25 cellular contexts compared by ENCODE assay signal in the genomic region with DNA sequence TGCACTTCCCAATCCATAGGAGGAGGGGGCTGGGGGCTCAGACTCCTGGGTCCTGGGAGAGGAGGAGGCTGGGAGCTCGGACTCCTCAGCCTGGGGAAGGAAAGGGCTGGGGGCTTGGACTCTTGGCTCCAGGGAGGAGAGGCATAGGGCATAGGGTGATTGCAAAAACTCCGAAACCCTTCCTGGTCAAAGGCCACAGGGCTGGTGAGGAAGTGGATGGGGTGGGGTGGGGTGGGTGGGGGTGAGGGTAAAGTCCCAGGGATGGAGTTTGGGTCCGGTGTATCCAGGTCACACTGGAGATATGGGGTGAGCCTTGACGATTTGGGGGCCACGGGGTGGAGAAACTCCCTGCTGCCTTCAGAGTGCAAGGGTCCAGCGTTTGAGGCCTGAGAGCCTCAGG. TPM values are rescaled to one million over a fixed set of nuclear protein-coding genes. Genes with fewer than 3 reads are reported as not detected.
DNase-seq lines count a peak whose midpoint lies in the region; ATAC-seq and TF ChIP-seq lines count a peak whose summit lies in the region.
"Had no signal": no experiment of that assay in that cellular context is flagged by ENCODE, and none has a peak within 500 bp of the region (broad histone marks: within the 10 kb centered on the region; RNA-seq: fewer than 3 reads in every experiment).

No MANE protein-coding gene starts in this region.

- DNase-seq in H9 (no peak), mucosa of descending colon (peak in 1 of 3 donors; percentile 52), smooth muscle cell (lab: John Stamatoyannopoulos, UW; ENCODE audit: unreplicated experiment) (no peak), NCI-H345 treated with DMSO at 0.1 percent for 48 hours (lab: John Stamatoyannopoulos, UW; ENCODE audit: unreplicated experiment) (no peak), caudate nucleus (lab: John Stamatoyannopoulos, UW) (no peak)
- no peak for DNase-seq in stimulated activated CD4-positive, alpha-beta T cell treated with anti-CD3 and anti-CD28 coated beads, Interleukin-12 subunit alpha, Interleukin-12 subunit beta, amount 100 ng/mL, for 4 hours
- DNase-seq: activated CD4-positive, alpha-beta T cell treated with anti-CD3 and anti-CD28 coated beads for 1 hour; activated CD8-positive, alpha-beta memory T cell treated with anti-CD3 and anti-CD28 coated beads for 24 hours; activated naive CD8-positive, alpha-beta T cell treated with anti-CD3 and anti-CD28 coated beads, Interleukin-2, amount 10 ng/mL, durations not matched to agents 7 days and 5 days; activated T-cell treated with anti-CD3 and anti-CD28 coated beads, Interleukin-2, amount 50 U/mL, for 48 hours; brain microvascular endothelial cell; cortex of kidney; foreskin fibroblast; hypothalamus; NK-92 treated with Interleukin-12 subunit alpha and Interleukin-12 subunit beta, amount 100 ng/mL, for 24 hours; stimulated activated CD4-positive, alpha-beta T cell treated with anti-CD3 and anti-CD28 coated beads, Interleukin-2, amount 100 ng/mL, for 24 hours; stimulated activated naive CD8-positive, alpha-beta T cell treated with anti-CD3 and anti-CD28 coated beads, Interleukin-15, Interleukin-2, amounts not matched to agents 100 U/mL and 50 U/mL, for 24 hours; uterus had no signal

- H4K8ac ChIP-seq in H9 (replicated peaks; ENCODE audit: insufficient read length, low read depth, low read length): no peak overlapping the region

- H3K56ac ChIP-seq in H9 (ENCODE audit: insufficient read length, low read depth, low read length): no peak overlapping the region

- no peaks in the 10 kb centered on the region for H3F3A ChIP-seq in smooth muscle cell (ENCODE audit: low read depth)

- H3K4me1 ChIP-seq in H9 (ENCODE audit: insufficient read depth, low read length): no peaks in the 10 kb centered on the region
- no peaks in the 10 kb centered on the region for H3K4me1 ChIP-seq in endocrine pancreas (ENCODE audit: control insufficient read depth, insufficient read depth, low read length)
- peaks cover 22% of the 10 kb centered on the region for H3K4me1 ChIP-seq in mucosa of descending colon (ENCODE audit: low read depth)
- peaks cover 4% of the 10 kb centered on the region for H3K4me1 ChIP-seq in smooth muscle cell (ENCODE audit: low read depth)

- H3T11ph ChIP-seq in H9 (ENCODE audit: low read length): no peak overlapping the region

- H2BK15ac ChIP-seq in H9 (ENCODE audit: low read depth, low read length): no peak overlapping the region

- peak overlapping the region; percentile 69 to 80; a peak in 2 of 5 replicates for H3K4me3 Mint-ChIP-seq in H9
- H3K4me3 Mint-ChIP-seq: activated naive CD8-positive, alpha-beta T cell treated with anti-CD3 and anti-CD28 coated beads, Interleukin-2, amount 10 ng/mL, durations not matched to agents 7 days and 5 days had no signal

- H3K27me3 ChIP-seq in H9 (ENCODE audit: insufficient read depth, low read length) (no peaks in the 10 kb centered on the region), endocrine pancreas (ENCODE audit: control insufficient read depth, insufficient read depth, low read length) (no peaks in the 10 kb centered on the region), smooth muscle cell (ENCODE audit: low read depth) (peaks cover 47% of the 10 kb centered on the region)

- H3K18ac ChIP-seq in H9 (ENCODE audit: insufficient read length, low read depth, low read length): no peak overlapping the region

- TF ChIP-seq CTCF in H9 (conservative IDR thresholded peaks at IDR 0.05) (no peak), mucosa of descending colon (IDR thresholded peaks at IDR 0.05) (peak; percentile 1), smooth muscle cell (IDR thresholded peaks at IDR 0.05; ENCODE audit: borderline replicate concordance, insufficient read depth, poor library complexity, severe bottlenecking) (no peak)

- peaks cover 9% of the 10 kb centered on the region for H3K23me2 ChIP-seq in H9 (ENCODE audit: insufficient read length, low read depth, low read length, poor library complexity, severe bottlenecking)

- H2AFZ ChIP-seq in H9 (ENCODE audit: low read length) (no peak overlapping the region), smooth muscle cell (ENCODE audit: low read depth) (no peak overlapping the region)

- H2BK20ac ChIP-seq in H9 (ENCODE audit: low read depth, low read length, poor library complexity, severe bottlenecking): no peak overlapping the region

- no peak overlapping the region for H2BK5ac ChIP-seq in H9 (ENCODE audit: insufficient read length, low read length)

- no peak overlapping the region for H2AK5ac ChIP-seq in H9 (ENCODE audit: insufficient read length, low read length)

- no peak overlapping the region for H3K23ac ChIP-seq in H9 (ENCODE audit: insufficient read length, low read depth, low read length)

- H3K9me3 ChIP-seq in H9 (ENCODE audit: control insufficient read depth, low read depth, low read length) (no peaks in the 10 kb centered on the region), endocrine pancreas (ENCODE audit: control insufficient read depth, low read length) (no peaks in the 10 kb centered on the region), mucosa of descending colon (no peaks in the 10 kb centered on the region), smooth muscle cell (replicated peaks; ENCODE audit: low read depth) (no peaks in the 10 kb centered on the region)
- H3K9me3 ChIP-seq: uterus had no signal

- H3K4ac ChIP-seq in H9 (ENCODE audit: low read depth, low read length): no peak overlapping the region

- no peak overlapping the region for H4K5ac ChIP-seq in H9 (ENCODE audit: insufficient read length, low read depth, low read length)

- H3K27me3 Mint-ChIP-seq in H9 (ENCODE audit: low read depth): peaks cover 30% of the 10 kb centered on the region

- peaks cover 0 to 1% of the 10 kb centered on the region in 2 experiments; a peak in 1 of 5 replicates for H3K9me3 Mint-ChIP-seq in H9
- H3K9me3 Mint-ChIP-seq: activated naive CD8-positive, alpha-beta T cell treated with anti-CD3 and anti-CD28 coated beads, Interleukin-2, amount 10 ng/mL, durations not matched to agents 7 days and 5 days had no signal

- peak; percentile 47 for ATAC-seq in mucosa of descending colon
- ATAC-seq in HG02885 (IDR thresholded peaks at IDR 0.05; ENCODE audit: poor library complexity, unreplicated experiment): no peak
- ATAC-seq: sciatic nerve; SK-N-SH treated with all-trans-retinoic acid at 6 μM for 48 hours; stimulated activated naive CD8-positive, alpha-beta T cell treated with anti-CD3 and anti-CD28 coated beads, Interleukin-15, Interleukin-2, amounts not matched to agents 100 U/mL and 50 U/mL, for 24 hours had no signal

- intact Hi-C loops in mucosa of descending colon (cut with DNase I, micrococcal nuclease): no loop called here

- no peak overlapping the region; the same call in 1 of the 2 replicates for H3K14ac ChIP-seq in H9 (ENCODE audit: insufficient read depth, low read length)

- no peak overlapping the region; a peak in 1 of 7 replicates for H3K27ac Mint-ChIP-seq in H9
- H3K27ac Mint-ChIP-seq: activated naive CD8-positive, alpha-beta T cell treated with anti-CD3 and anti-CD28 coated beads, Interleukin-2, amount 10 ng/mL, durations not matched to agents 7 days and 5 days had no signal

- H3K9ac ChIP-seq in H9 (ENCODE audit: extremely low read depth, insufficient read length, low read length) (no peak overlapping the region), endocrine pancreas (ENCODE audit: control insufficient read depth, insufficient read depth, low read length) (peak overlapping the region; percentile 30), smooth muscle cell (ENCODE audit: low read depth) (peak overlapping the region; percentile 82)

- no peak overlapping the region for H3K4me3 ChIP-seq in endocrine pancreas (ENCODE audit: control insufficient read depth, insufficient read depth, low read length)
- no peak overlapping the region for H3K4me3 ChIP-seq in mucosa of descending colon
- H3K4me3 ChIP-seq in smooth muscle cell: peak overlapping the region; percentile 54
- H3K4me3 ChIP-seq: uterus had no signal

- peaks cover 3 to 18% of the 10 kb centered on the region in 2 experiments for H3K4me1 Mint-ChIP-seq in H9
- H3K4me1 Mint-ChIP-seq: activated naive CD8-positive, alpha-beta T cell treated with anti-CD3 and anti-CD28 coated beads, Interleukin-2, amount 10 ng/mL, durations not matched to agents 7 days and 5 days had no signal

- H2BK12ac ChIP-seq in H9 (ENCODE audit: insufficient read length, low read depth, low read length): no peak overlapping the region

- H3K79me1 ChIP-seq in H9 (ENCODE audit: insufficient read depth, low read depth, low read length, poor library complexity, severe bottlenecking): no peaks in the 10 kb centered on the region

- no peak overlapping the region for H2BK120ac ChIP-seq in H9 (ENCODE audit: low read depth, low read length, poor library complexity, severe bottlenecking)

- H4K20me1 ChIP-seq in H9 (ENCODE audit: control insufficient read depth, insufficient read depth, insufficient read length): no peaks in the 10 kb centered on the region
- H4K20me1 ChIP-seq in smooth muscle cell (ENCODE audit: low read depth): no peaks in the 10 kb centered on the region

- no peak overlapping the region for H4K91ac ChIP-seq in H9 (ENCODE audit: insufficient read length, low read depth, low read length)

- no CpG with 5 or more reads among the region's 6 CpGs for WGBS in H9 (ENCODE audit: extremely low coverage, insufficient read length, low lambda C conversion rate)
- 79% methylated on average over 5 of the region's 6 CpGs for WGBS in smooth muscle cell (ENCODE audit: low lambda C conversion rate)

- H3K4me2 ChIP-seq in H9 (ENCODE audit: insufficient read depth, insufficient read length, low read length) (peak overlapping the region; percentile 20), smooth muscle cell (peak overlapping the region; percentile 72)

- H3K36me3 ChIP-seq in endocrine pancreas (ENCODE audit: control insufficient read depth, insufficient read depth, low read length) (peaks cover 7% of the 10 kb centered on the region), mucosa of descending colon (ENCODE audit: low read depth) (peaks cover 6% of the 10 kb centered on the region), smooth muscle cell (ENCODE audit: low read depth) (no peaks in the 10 kb centered on the region)
- H3K36me3 ChIP-seq: brain microvascular endothelial cell, uterus had no signal

- H3K36me3 Mint-ChIP-seq in H9 (ENCODE audit: insufficient read depth in 1 of 3, low read depth in 3 of 3): peaks cover 3 to 11% (median 4%) of the 10 kb centered on the region in 3 experiments
- H3K36me3 Mint-ChIP-seq: activated naive CD8-positive, alpha-beta T cell treated with anti-CD3 and anti-CD28 coated beads, Interleukin-2, amount 10 ng/mL, durations not matched to agents 7 days and 5 days had no signal

- H3K27ac ChIP-seq in H9 (ENCODE audit: insufficient read length, low read depth, low read length) (no peak overlapping the region), smooth muscle cell (ENCODE audit: low read depth) (peak overlapping the region; percentile 91), caudate nucleus (ENCODE audit: low read depth, low read length) (no peak overlapping the region)
- H3K27ac ChIP-seq: brain microvascular endothelial cell, C4-2B, uterus had no signal

- H3K79me2 ChIP-seq in H9 (ENCODE audit: insufficient read depth, low read length): no peaks in the 10 kb centered on the region
- no peaks in the 10 kb centered on the region for H3K79me2 ChIP-seq in smooth muscle cell (ENCODE audit: low read depth)

RNA-seq across cellular contexts. Expression of a gene that starts 2.8 kb away (rescaled TPM):
- total RNA-seq in H9 (2021) (27.7 and 28.6 TPM in 2 replicates), mucosa of descending colon (100 to 1,000 TPM; 268 to 606 (median 586) TPM), smooth muscle cell (30.6 and 44.9 TPM in 2 replicates)
- 7.5 and 27.6 TPM in 2 replicates for polyA plus RNA-seq in smooth muscle cell
- total RNA-seq: activated naive CD8-positive, alpha-beta T cell treated with anti-CD3 and anti-CD28 coated beads, Interleukin-2, amount 10 ng/mL, durations not matched to agents 7 days and 5 days had no signal

RNA-seq across cellular contexts. Expression of a gene that starts 43.1 kb away (rescaled TPM):
- total RNA-seq in H9 (2021) (0.81 TPM in 1 of 2 replicates, not detected in the other), mucosa of descending colon (not detected), smooth muscle cell (not detected in 2 replicates)
- polyA plus RNA-seq in smooth muscle cell: not detected in 2 replicates
- total RNA-seq: activated naive CD8-positive, alpha-beta T cell treated with anti-CD3 and anti-CD28 coated beads, Interleukin-2, amount 10 ng/mL, durations not matched to agents 7 days and 5 days; RPMI7951; sciatic nerve; uterus had no signal
- polyA plus RNA-seq: keratinocyte had no signal
